ENCODE assay signal across 2 cellular contexts in genomic region chr15:80727196-80727595, GRCh38.
TF ChIP-seq lines count a peak whose summit lies in the region.

No MANE protein-coding gene starts in this region.

TF ChIP-seq in SK-N-SH treated with all-trans-retinoic acid at 6 μM for 48 hours, 23 proteins besides CTCF, POLR2A, EP300 and RAD21 (continued from another document):
- TF ChIP-seq, protein P1, sequence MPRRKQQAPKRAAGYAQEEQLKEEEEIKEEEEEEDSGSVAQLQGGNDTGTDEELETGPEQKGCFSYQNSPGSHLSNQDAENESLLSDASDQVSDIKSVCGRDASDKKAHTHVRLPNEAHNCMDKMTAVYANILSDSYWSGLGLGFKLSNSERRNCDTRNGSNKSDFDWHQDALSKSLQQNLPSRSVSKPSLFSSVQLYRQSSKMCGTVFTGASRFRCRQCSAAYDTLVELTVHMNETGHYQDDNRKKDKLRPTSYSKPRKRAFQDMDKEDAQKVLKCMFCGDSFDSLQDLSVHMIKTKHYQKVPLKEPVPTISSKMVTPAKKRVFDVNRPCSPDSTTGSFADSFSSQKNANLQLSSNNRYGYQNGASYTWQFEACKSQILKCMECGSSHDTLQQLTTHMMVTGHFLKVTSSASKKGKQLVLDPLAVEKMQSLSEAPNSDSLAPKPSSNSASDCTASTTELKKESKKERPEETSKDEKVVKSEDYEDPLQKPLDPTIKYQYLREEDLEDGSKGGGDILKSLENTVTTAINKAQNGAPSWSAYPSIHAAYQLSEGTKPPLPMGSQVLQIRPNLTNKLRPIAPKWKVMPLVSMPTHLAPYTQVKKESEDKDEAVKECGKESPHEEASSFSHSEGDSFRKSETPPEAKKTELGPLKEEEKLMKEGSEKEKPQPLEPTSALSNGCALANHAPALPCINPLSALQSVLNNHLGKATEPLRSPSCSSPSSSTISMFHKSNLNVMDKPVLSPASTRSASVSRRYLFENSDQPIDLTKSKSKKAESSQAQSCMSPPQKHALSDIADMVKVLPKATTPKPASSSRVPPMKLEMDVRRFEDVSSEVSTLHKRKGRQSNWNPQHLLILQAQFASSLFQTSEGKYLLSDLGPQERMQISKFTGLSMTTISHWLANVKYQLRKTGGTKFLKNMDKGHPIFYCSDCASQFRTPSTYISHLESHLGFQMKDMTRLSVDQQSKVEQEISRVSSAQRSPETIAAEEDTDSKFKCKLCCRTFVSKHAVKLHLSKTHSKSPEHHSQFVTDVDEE (CRISPR knock-in tag; IDR thresholded peaks at IDR 0.05): no peak
- TF ChIP-seq TCF4 (CRISPR knock-in tag; IDR thresholded peaks at IDR 0.05; ENCODE audit: borderline replicate concordance) (no peak), ESRRG (CRISPR knock-in tag; IDR thresholded peaks at IDR 0.05) (no peak), ZNF8 (CRISPR knock-in tag; IDR thresholded peaks at IDR 0.05) (no peak), BACH2 (CRISPR knock-in tag; IDR thresholded peaks at IDR 0.05; ENCODE audit: borderline replicate concordance) (no peak), PPARA (CRISPR knock-in tag; IDR thresholded peaks at IDR 0.05; ENCODE audit: borderline replicate concordance) (no peak), CSDC2 (CRISPR knock-in tag; IDR thresholded peaks at IDR 0.05) (no peak)
- TF ChIP-seq, protein P2, sequence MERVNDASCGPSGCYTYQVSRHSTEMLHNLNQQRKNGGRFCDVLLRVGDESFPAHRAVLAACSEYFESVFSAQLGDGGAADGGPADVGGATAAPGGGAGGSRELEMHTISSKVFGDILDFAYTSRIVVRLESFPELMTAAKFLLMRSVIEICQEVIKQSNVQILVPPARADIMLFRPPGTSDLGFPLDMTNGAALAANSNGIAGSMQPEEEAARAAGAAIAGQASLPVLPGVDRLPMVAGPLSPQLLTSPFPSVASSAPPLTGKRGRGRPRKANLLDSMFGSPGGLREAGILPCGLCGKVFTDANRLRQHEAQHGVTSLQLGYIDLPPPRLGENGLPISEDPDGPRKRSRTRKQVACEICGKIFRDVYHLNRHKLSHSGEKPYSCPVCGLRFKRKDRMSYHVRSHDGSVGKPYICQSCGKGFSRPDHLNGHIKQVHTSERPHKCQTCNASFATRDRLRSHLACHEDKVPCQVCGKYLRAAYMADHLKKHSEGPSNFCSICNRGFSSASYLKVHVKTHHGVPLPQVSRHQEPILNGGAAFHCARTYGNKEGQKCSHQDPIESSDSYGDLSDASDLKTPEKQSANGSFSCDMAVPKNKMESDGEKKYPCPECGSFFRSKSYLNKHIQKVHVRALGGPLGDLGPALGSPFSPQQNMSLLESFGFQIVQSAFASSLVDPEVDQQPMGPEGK (CRISPR knock-in tag; IDR thresholded peaks at IDR 0.05; ENCODE audit: borderline replicate concordance): no peak
- TF ChIP-seq, protein P3, sequence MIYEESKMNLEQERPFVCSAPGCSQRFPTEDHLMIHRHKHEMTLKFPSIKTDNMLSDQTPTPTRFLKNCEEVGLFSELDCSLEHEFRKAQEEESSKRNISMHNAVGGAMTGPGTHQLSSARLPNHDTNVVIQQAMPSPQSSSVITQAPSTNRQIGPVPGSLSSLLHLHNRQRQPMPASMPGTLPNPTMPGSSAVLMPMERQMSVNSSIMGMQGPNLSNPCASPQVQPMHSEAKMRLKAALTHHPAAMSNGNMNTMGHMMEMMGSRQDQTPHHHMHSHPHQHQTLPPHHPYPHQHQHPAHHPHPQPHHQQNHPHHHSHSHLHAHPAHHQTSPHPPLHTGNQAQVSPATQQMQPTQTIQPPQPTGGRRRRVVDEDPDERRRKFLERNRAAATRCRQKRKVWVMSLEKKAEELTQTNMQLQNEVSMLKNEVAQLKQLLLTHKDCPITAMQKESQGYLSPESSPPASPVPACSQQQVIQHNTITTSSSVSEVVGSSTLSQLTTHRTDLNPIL (CRISPR knock-in tag; IDR thresholded peaks at IDR 0.05; ENCODE audit: low read depth): no peak
- TF ChIP-seq, protein P4, sequence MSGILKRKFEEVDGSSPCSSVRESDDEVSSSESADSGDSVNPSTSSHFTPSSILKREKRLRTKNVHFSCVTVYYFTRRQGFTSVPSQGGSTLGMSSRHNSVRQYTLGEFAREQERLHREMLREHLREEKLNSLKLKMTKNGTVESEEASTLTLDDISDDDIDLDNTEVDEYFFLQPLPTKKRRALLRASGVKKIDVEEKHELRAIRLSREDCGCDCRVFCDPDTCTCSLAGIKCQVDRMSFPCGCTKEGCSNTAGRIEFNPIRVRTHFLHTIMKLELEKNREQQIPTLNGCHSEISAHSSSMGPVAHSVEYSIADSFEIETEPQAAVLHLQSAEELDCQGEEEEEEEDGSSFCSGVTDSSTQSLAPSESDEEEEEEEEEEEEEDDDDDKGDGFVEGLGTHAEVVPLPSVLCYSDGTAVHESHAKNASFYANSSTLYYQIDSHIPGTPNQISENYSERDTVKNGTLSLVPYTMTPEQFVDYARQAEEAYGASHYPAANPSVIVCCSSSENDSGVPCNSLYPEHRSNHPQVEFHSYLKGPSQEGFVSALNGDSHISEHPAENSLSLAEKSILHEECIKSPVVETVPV (CRISPR knock-in tag; IDR thresholded peaks at IDR 0.05): no peak
- TF ChIP-seq, protein P5, sequence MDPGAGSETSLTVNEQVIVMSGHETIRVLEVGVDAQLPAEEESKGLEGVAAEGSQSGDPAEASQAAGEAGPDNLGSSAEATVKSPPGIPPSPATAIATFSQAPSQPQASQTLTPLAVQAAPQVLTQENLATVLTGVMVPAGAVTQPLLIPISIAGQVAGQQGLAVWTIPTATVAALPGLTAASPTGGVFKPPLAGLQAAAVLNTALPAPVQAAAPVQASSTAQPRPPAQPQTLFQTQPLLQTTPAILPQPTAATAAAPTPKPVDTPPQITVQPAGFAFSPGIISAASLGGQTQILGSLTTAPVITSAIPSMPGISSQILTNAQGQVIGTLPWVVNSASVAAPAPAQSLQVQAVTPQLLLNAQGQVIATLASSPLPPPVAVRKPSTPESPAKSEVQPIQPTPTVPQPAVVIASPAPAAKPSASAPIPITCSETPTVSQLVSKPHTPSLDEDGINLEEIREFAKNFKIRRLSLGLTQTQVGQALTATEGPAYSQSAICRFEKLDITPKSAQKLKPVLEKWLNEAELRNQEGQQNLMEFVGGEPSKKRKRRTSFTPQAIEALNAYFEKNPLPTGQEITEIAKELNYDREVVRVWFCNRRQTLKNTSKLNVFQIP (CRISPR knock-in tag; IDR thresholded peaks at IDR 0.05; ENCODE audit: borderline replicate concordance, low read depth): no peak

TF ChIP-seq in SK-N-SH, 30 proteins besides CTCF, POLR2A, EP300 and RAD21 (continued from another document):
- TF ChIP-seq ZBTB33 (IDR thresholded peaks at IDR 0.05; ENCODE audit: borderline replicate concordance, low read depth) (no peak), POLR2AphosphoS5 (IDR thresholded peaks at IDR 0.05; ENCODE audit: low read depth, low read length) (no peak), CHD2 (IDR thresholded peaks at IDR 0.05; ENCODE audit: low read length, partially characterized antibody) (no peak), RXRA (IDR thresholded peaks at IDR 0.05; ENCODE audit: borderline replicate concordance, low read depth) (no peak), IRF3 (IDR thresholded peaks at IDR 0.05; ENCODE audit: low read depth, low read length) (no peak)
- TF ChIP-seq, protein P6, sequence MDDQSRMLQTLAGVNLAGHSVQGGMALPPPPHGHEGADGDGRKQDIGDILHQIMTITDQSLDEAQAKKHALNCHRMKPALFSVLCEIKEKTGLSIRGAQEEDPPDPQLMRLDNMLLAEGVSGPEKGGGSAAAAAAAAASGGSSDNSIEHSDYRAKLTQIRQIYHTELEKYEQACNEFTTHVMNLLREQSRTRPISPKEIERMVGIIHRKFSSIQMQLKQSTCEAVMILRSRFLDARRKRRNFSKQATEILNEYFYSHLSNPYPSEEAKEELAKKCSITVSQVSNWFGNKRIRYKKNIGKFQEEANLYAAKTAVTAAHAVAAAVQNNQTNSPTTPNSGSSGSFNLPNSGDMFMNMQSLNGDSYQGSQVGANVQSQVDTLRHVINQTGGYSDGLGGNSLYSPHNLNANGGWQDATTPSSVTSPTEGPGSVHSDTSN (IDR thresholded peaks at IDR 0.05): no peak
